In genomic region chr6:24026050-24026449, GRCh38 we compare ENCODE assay signal across 29 cellular contexts.
"Had no signal": no experiment of that assay in that cellular context is flagged by ENCODE, and none has a peak within 500 bp of the region (broad histone marks: within the 10 kb centered on the region; RNA-seq: fewer than 3 reads in every experiment).

No MANE protein-coding gene starts in this region.

- H3K4me1 Mint-ChIP-seq: neural crest cell; stimulated activated effector memory CD8-positive, alpha-beta T cell treated with anti-CD3 and anti-CD28 coated beads, Interleukin-12 subunit alpha, Interleukin-12 subunit beta, amount 100 ng/mL, for 72 hours; stimulated activated naive B cell treated with anti-CD40 and anti-IgM and Interleukin-4, amounts not matched to agents 10 μg/mL and 1 μg/mL and 100 μg/mL, for 72 hours had no signal

- H3K4me3 Mint-ChIP-seq: natural killer cell treated with Interleukin-12 subunit alpha and Interleukin-12 subunit beta and Interleukin-15 and Interleukin-18, amount 100 ng/mL, for 72 hours; nephron progenitor cell; neural crest cell; stimulated activated effector memory CD8-positive, alpha-beta T cell treated with anti-CD3 and anti-CD28 coated beads, Interleukin-12 subunit alpha, Interleukin-12 subunit beta, amount 100 ng/mL, for 72 hours; stimulated activated naive B cell treated with anti-CD40 and anti-IgM and Interleukin-4, amounts not matched to agents 10 μg/mL and 1 μg/mL and 100 μg/mL, for 72 hours; stimulated activated naive CD8-positive, alpha-beta T cell treated with anti-CD3 and anti-CD28 coated beads, Interleukin-15, Interleukin-2, amounts not matched to agents 100 ng/mL and 50 ng/mL, for 24 hours had no signal

- H3K36me3 Mint-ChIP-seq: stimulated activated effector memory CD8-positive, alpha-beta T cell treated with anti-CD3 and anti-CD28 coated beads, Interleukin-12 subunit alpha, Interleukin-12 subunit beta, amount 100 ng/mL, for 72 hours; stimulated activated naive B cell treated with anti-CD40 and anti-IgM and Interleukin-4, amounts not matched to agents 10 μg/mL and 1 μg/mL and 100 μg/mL, for 72 hours had no signal

- H3K27me3 ChIP-seq: neutrophil, ovary, right lobe of liver, sigmoid colon, thyroid gland, tibial nerve, upper lobe of left lung, vagina had no signal

- ATAC-seq: natural killer cell treated with Interleukin-12 subunit alpha and Interleukin-12 subunit beta and Interleukin-15 and Interleukin-18, amount 100 ng/mL, for 72 hours; psoas muscle; right cardiac atrium; right lobe of liver; stimulated activated effector memory CD8-positive, alpha-beta T cell treated with anti-CD3 and anti-CD28 coated beads, Interleukin-12 subunit alpha, Interleukin-12 subunit beta, amount 100 ng/mL, for 72 hours; stimulated activated naive B cell treated with anti-CD40 and anti-IgM and Interleukin-4, amounts not matched to agents 10 μg/mL and 1 μg/mL and 100 μg/mL, for 72 hours had no signal

- H3K9ac ChIP-seq: parathyroid adenoma had no signal

- H3K27ac Mint-ChIP-seq: natural killer cell treated with Interleukin-12 subunit alpha and Interleukin-12 subunit beta and Interleukin-15 and Interleukin-18, amount 100 ng/mL, for 72 hours; nephron progenitor cell; progenitor cell of endocrine pancreas; stimulated activated effector memory CD8-positive, alpha-beta T cell treated with anti-CD3 and anti-CD28 coated beads, Interleukin-12 subunit alpha, Interleukin-12 subunit beta, amount 100 ng/mL, for 72 hours; stimulated activated naive B cell treated with anti-CD40 and anti-IgM and Interleukin-4, amounts not matched to agents 10 μg/mL and 1 μg/mL and 100 μg/mL, for 72 hours; stimulated activated naive CD8-positive, alpha-beta T cell treated with anti-CD3 and anti-CD28 coated beads, Interleukin-15, Interleukin-2, amounts not matched to agents 100 ng/mL and 50 ng/mL, for 24 hours had no signal

- H3K27ac ChIP-seq: neutrophil, ovary, parathyroid adenoma, psoas muscle, right lobe of liver, sigmoid colon, stomach, thoracic aorta, thyroid gland, tibial nerve, upper lobe of left lung, vagina had no signal

- DNase-seq: nephron progenitor cell; nucleus accumbens; ovary; posterior cingulate gyrus; psoas muscle; right cardiac atrium; right lobe of liver; sigmoid colon; small intestine; stimulated activated CD4-positive, alpha-beta T cell treated with anti-CD3 and anti-CD28 coated beads, Interleukin-15, amount 100 ng/mL, for 24 hours; stimulated activated CD4-positive, alpha-beta T cell treated with anti-CD3 and anti-CD28 coated beads, Interleukin-2, amount 100 ng/mL, for 24 hours; stimulated activated CD4-positive, alpha-beta T cell treated with anti-CD3 and anti-CD28 coated beads, Interleukin-2, amount 100 ng/mL, for 48 hours; stimulated activated CD4-positive, alpha-beta T cell treated with anti-CD3 and anti-CD28 coated beads, Interleukin-4, amount 100 ng/mL, for 24 hours; stimulated activated naive B cell treated with anti-CD40 and anti-IgM and Interleukin-4, amounts not matched to agents 10 μg/mL and 1 μg/mL and 100 μg/mL, for 72 hours; stimulated activated naive CD4-positive, alpha-beta T cell treated with Interleukin-2 at 50 U/mL for 16 hours; stomach; thyroid gland; trophoblast cell; upper lobe of left lung had no signal

- H3K79me2 ChIP-seq: parathyroid adenoma had no signal

- H3K9me3 ChIP-seq: neutrophil, ovary, right lobe of liver, thoracic aorta, thyroid gland, upper lobe of left lung, vagina had no signal

- H3K4me1 ChIP-seq: parathyroid adenoma, psoas muscle, right lobe of liver, stomach, thyroid gland, tibial nerve, upper lobe of left lung, vagina had no signal

- H3K4me3 ChIP-seq: ovary, psoas muscle, right lobe of liver, sigmoid colon, stomach, thoracic aorta, thyroid gland, tibial nerve, upper lobe of left lung, vagina had no signal

- H2AFZ ChIP-seq: parathyroid adenoma had no signal

- H3K27me3 Mint-ChIP-seq: natural killer cell treated with Interleukin-12 subunit alpha and Interleukin-12 subunit beta and Interleukin-15 and Interleukin-18, amount 100 ng/mL, for 72 hours; stimulated activated naive B cell treated with anti-CD40 and anti-IgM and Interleukin-4, amounts not matched to agents 10 μg/mL and 1 μg/mL and 100 μg/mL, for 72 hours had no signal

- H3K36me3 ChIP-seq: neutrophil, ovary, right lobe of liver, sigmoid colon, stomach, thoracic aorta, thyroid gland, tibial nerve, upper lobe of left lung, vagina had no signal
